In genomic region chr19:6278740-6279619, GRCh38 we compare ENCODE assay signal across 8 cellular contexts. TPM values are rescaled to one million over a fixed set of nuclear protein-coding genes. Genes with fewer than 3 reads are reported as not detected.
DNase-seq lines count a peak whose midpoint lies in the region; ATAC-seq and TF ChIP-seq lines count a peak whose summit lies in the region.

No MANE protein-coding gene starts in this region.

- peaks cover 6% of the 10 kb centered on the region for H3K9me3 Mint-ChIP-seq in nephron

- H3K4me1 Mint-ChIP-seq in nephron = peaks cover 50% of the 10 kb centered on the region

- CTCF ChIA-PET in OCI-LY7 (lab: Charles Lee; ENCODE audit: unreplicated experiment) = no interaction called here

- peak overlapping the region; percentile 89 to 94 (median 90) for H3K27ac Mint-ChIP-seq in nephron

- no peaks in the 10 kb centered on the region for H3K9me2 ChIP-seq in OCI-LY7 (ENCODE audit: insufficient read depth, low read length)

- H3K4me3 Mint-ChIP-seq in nephron = peak overlapping the region; percentile 96 to 99 (median 97)

- ATAC-seq in GM21390 (IDR thresholded peaks at IDR 0.05; ENCODE audit: unreplicated experiment) = peak; percentile 7
- no peak for ATAC-seq in HG03280 (IDR thresholded peaks at IDR 0.05; ENCODE audit: unreplicated experiment)
- no peak for ATAC-seq in HG03565 (IDR thresholded peaks at IDR 0.05; ENCODE audit: unreplicated experiment)
- ATAC-seq in GM21717 (IDR thresholded peaks at IDR 0.05; ENCODE audit: unreplicated experiment) = no peak

- peak overlapping the region; percentile 18 for H3K27ac ChIP-seq in OCI-LY7 (ENCODE audit: low read depth, low read length, poor library complexity, severe bottlenecking)
- peak overlapping the region; percentile 42 for H3K27ac ChIP-seq in duodenal mucosa (ENCODE audit: low read depth, low read length)

- H2AFZ ChIP-seq in OCI-LY7 (ENCODE audit: low read length) = no peak overlapping the region

- TF ChIP-seq CTCF in OCI-LY7 (conservative IDR thresholded peaks at IDR 0.05; ENCODE audit: low read length) (no peak), nephron (IDR thresholded peaks at IDR 0.05; ENCODE audit: unreplicated experiment in 3 of 3) (no peak)

- peaks cover 52% of the 10 kb centered on the region for H3K79me2 ChIP-seq in OCI-LY7 (ENCODE audit: insufficient read depth, low read depth, low read length)

- H3K4me1 ChIP-seq in OCI-LY7 (ENCODE audit: insufficient read depth, low read length, poor library complexity, severe bottlenecking) (peaks cover 23% of the 10 kb centered on the region), duodenal mucosa (ENCODE audit: control insufficient read depth in 1 of 2, insufficient read depth in 2 of 2, low read length in 2 of 2) (peaks cover 35 to 44% of the 10 kb centered on the region in 2 donors)

- H4K20me1 ChIP-seq in OCI-LY7 (ENCODE audit: insufficient read depth, low read length) = peaks cover 17% of the 10 kb centered on the region

- H3K9me3 ChIP-seq in OCI-LY7 (ENCODE audit: low read length) (peaks cover 5% of the 10 kb centered on the region; the same call in 1 of the 2 replicates), duodenal mucosa (ENCODE audit: control insufficient read depth in 1 of 2, low read length in 2 of 2) (no peaks in the 10 kb centered on the region)

- H3K36me3 ChIP-seq in OCI-LY7 (ENCODE audit: insufficient read depth, low read length) = peaks cover 21% of the 10 kb centered on the region; the same call in 1 of the 2 replicates
- peaks cover 0 to 7% of the 10 kb centered on the region in 2 donors for H3K36me3 ChIP-seq in duodenal mucosa (ENCODE audit: control insufficient read depth in 1 of 2, insufficient read depth in 2 of 2, low read length in 2 of 2)

- no peaks in the 10 kb centered on the region for H3K27me3 ChIP-seq in duodenal mucosa (ENCODE audit: control insufficient read depth in 1 of 2, insufficient read depth in 2 of 2, low read length in 2 of 2)

- BruUV-seq in OCI-LY7 (replicated peaks; lab: Mats Ljungman, UMichigan) = no TSS peak

- H3K9ac ChIP-seq in duodenal mucosa (ENCODE audit: low read depth in 1 of 2, low read length in 2 of 2) = peak overlapping the region; percentile 66

- H3K4me3 ChIP-seq in OCI-LY7 (ENCODE audit: low read depth, low read length, poor library complexity, severe bottlenecking) (peak overlapping the region; percentile 86), duodenal mucosa (ENCODE audit: low read depth in 1 of 2, low read length in 2 of 2) (peak overlapping the region; percentile 75 to 81)

- H3K36me3 Mint-ChIP-seq in nephron (ENCODE audit: low read depth) = peaks cover 9% of the 10 kb centered on the region

- H3K27me3 Mint-ChIP-seq in nephron (ENCODE audit: low read depth) = peaks cover 3% of the 10 kb centered on the region

- POLR2A ChIA-PET in OCI-LY7 (lab: Charles Lee) = no interaction called here

- intact Hi-C loops in OCI-LY7 (cut with micrococcal nuclease; ENCODE audit: unreplicated experiment) = no loop called here

- DNase-seq in OCI-LY7 (ENCODE audit: low spot score) (peak; percentile 20), DMS153 (lab: John Stamatoyannopoulos, UW) (no peak)

- H3K4me2 ChIP-seq in OCI-LY7 (ENCODE audit: low read length) = peak overlapping the region; percentile 81

RNA-seq across cellular contexts. Expression of gene MLLT1, which starts 0.8 kb away (rescaled TPM):
- 14.3 and 17.5 TPM in 2 replicates for total RNA-seq in OCI-LY7 (2014; rRNA removed; shearing (Covaris generic))
- total RNA-seq in OCI-LY7 (2022) = 55.5 and 56.0 TPM in 2 replicates

RNA-seq across cellular contexts. Expression of gene ACER1, which starts 54.4 kb away (rescaled TPM):
- not detected in 2 replicates for total RNA-seq in OCI-LY7 (2014; rRNA removed; shearing (Covaris generic))
- not detected in 2 replicates for total RNA-seq in OCI-LY7 (2022)
